ENCODE assay signal across 15 cellular contexts in genomic region chr5:164336906-164337305, GRCh38.
A peak's percentile ranks its signal among the peaks of the same experiment; 100 is the strongest.
DNase-seq lines count a peak whose midpoint lies in the region; ATAC-seq, FAIRE-seq and TF ChIP-seq lines count a peak whose summit lies in the region.
"Had no signal": no experiment of that assay in that cellular context is flagged by ENCODE, and none has a peak within 500 bp of the region (broad histone marks: within the 10 kb centered on the region; RNA-seq: fewer than 3 reads in every experiment).

No MANE protein-coding gene starts in this region.

- dilution Hi-C loops in IMR-90 (cut with HindIII; ENCODE audit: low sequenced_read_pairs, unreplicated experiment) = no loop called here

- FAIRE-seq in GM19239 (lab: Jason Lieb, UNC) = no peak

- H3K4me2 ChIP-seq in IMR-90 (ENCODE audit: low read depth, low read length) (no peak overlapping the region), skeletal muscle satellite cell (ENCODE audit: low read length) (peak overlapping the region; percentile 29)
- H3K4me2 ChIP-seq: BLaER1 treated with 17β-estradiol and CSF1 and Interleukin-3, amounts not matched to agents 10 nM and 100 nM had no signal

- no peak overlapping the region for H2AK9ac ChIP-seq in IMR-90 (replicated peaks; ENCODE audit: low read depth, low read length, poor library complexity)

- no peaks in the 10 kb centered on the region for H3K36me3 ChIP-seq in IMR-90 (ENCODE audit: control insufficient read depth, insufficient read depth, low read length)
- no peaks in the 10 kb centered on the region for H3K36me3 ChIP-seq in skeletal muscle satellite cell (ENCODE audit: insufficient read depth, low read length)
- H3K36me3 ChIP-seq: BLaER1 treated with 17β-estradiol and CSF1 and Interleukin-3, amounts not matched to agents 10 nM and 100 nM had no signal

- no peaks in the 10 kb centered on the region for H3K9me1 ChIP-seq in IMR-90 (ENCODE audit: insufficient read depth, low read length)

- H3K4me3 ChIP-seq in IMR-90 (ENCODE audit: insufficient read depth, low read depth, low read length) = no peak overlapping the region
- no peak overlapping the region for H3K4me3 ChIP-seq in astrocyte of the spinal cord (ENCODE audit: low read depth, low read length)
- no peak overlapping the region for H3K4me3 ChIP-seq in skeletal muscle satellite cell (ENCODE audit: low read length)
- H3K4me3 ChIP-seq: BLaER1 treated with 17β-estradiol and CSF1 and Interleukin-3, amounts not matched to agents 10 nM and 100 nM had no signal

- no peaks in the 10 kb centered on the region for H4K20me1 ChIP-seq in IMR-90 (ENCODE audit: insufficient read depth, low read length)
- H4K20me1 ChIP-seq: BLaER1 treated with 17β-estradiol and CSF1 and Interleukin-3, amounts not matched to agents 10 nM and 100 nM had no signal

- H3K27ac ChIP-seq in IMR-90 (ENCODE audit: insufficient read depth, low read length) = no peak overlapping the region
- H3K27ac ChIP-seq: BLaER1 treated with 17β-estradiol and CSF1 and Interleukin-3, amounts not matched to agents 10 nM and 100 nM had no signal

- no peak overlapping the region for H4K5ac ChIP-seq in IMR-90 (ENCODE audit: low read depth, low read length)

- BruUV-seq in IMR-90 (replicated peaks; lab: Mats Ljungman, UMichigan) = no TSS peak

- ATAC-seq in IMR-90 (ENCODE audit: low read depth) (peak; percentile 72), HG03045 (IDR thresholded peaks at IDR 0.05; ENCODE audit: unreplicated experiment) (no peak), GM19324 (IDR thresholded peaks at IDR 0.05; ENCODE audit: low FRiP score, unreplicated experiment) (no peak)
- ATAC-seq: activated CD4-positive, alpha-beta T cell treated with anti-CD3 and anti-CD28 coated beads for 36 hours; esophagus mucosa had no signal

- TF ChIP-seq CTCF in IMR-90 (conservative IDR thresholded peaks at IDR 0.05; ENCODE audit: low read depth, low read length) (no peak), astrocyte of the spinal cord (IDR thresholded peaks at IDR 0.05; ENCODE audit: low read depth, low read length) (no peak)

- H3K9me3 ChIP-seq in IMR-90 (ENCODE audit: control insufficient read depth, insufficient read depth, low read length) = no peaks in the 10 kb centered on the region
- H3K9me3 ChIP-seq in skeletal muscle satellite cell (replicated peaks; ENCODE audit: low read length) = no peaks in the 10 kb centered on the region
- H3K9me3 ChIP-seq: BLaER1 treated with 17β-estradiol and CSF1 and Interleukin-3, amounts not matched to agents 10 nM and 100 nM had no signal

- no peak overlapping the region for H3K4ac ChIP-seq in IMR-90 (ENCODE audit: low read depth, low read length)

- in situ Hi-C loops in IMR-90 (cut with MboI; ENCODE audit: low sequenced_read_pairs) = no loop called here
- in situ Hi-C loops in astrocyte of the spinal cord (cut with HindIII; ENCODE audit: low sequenced_read_pairs) = no loop called here

- TF ChIP-seq RAD21 in IMR-90 (IDR thresholded peaks at IDR 0.05; ENCODE audit: low read length) = no peak

- POLR2A ChIA-PET in IMR-90 (lab: Charles Lee; ENCODE audit: unreplicated experiment) = no interaction called here

- peak overlapping the region; percentile 26 for H2BK5ac ChIP-seq in IMR-90 (ENCODE audit: low read depth, low read length, poor library complexity, severe bottlenecking)

- no peak overlapping the region for H2BK20ac ChIP-seq in IMR-90 (ENCODE audit: low read depth, low read length)

- peak; percentile 54 for DNase-seq in IMR-90
- peak; percentile 69 for DNase-seq in astrocyte of the spinal cord (ENCODE audit: low read depth, low spot score)
- peak; percentile 69 for DNase-seq in fibroblast of the conjunctiva (ENCODE audit: low read depth)
- DNase-seq in GM19239 (ENCODE audit: insufficient read length, low spot score) = no peak
- DNase-seq: activated CD4-positive, alpha-beta T cell treated with anti-CD3 and anti-CD28 coated beads for 36 hours; activated gamma-delta T cell treated with Interleukin-2 at 50 U/mL for 16 hours; aorta; NCI-H187 treated with DMSO at 0.1 percent for 48 hours; NCI-H524; SIG-M5 had no signal

- H3K56ac ChIP-seq in IMR-90 (ENCODE audit: extremely low read depth, insufficient read depth, low read length) = no peak overlapping the region

- H3K14ac ChIP-seq in IMR-90 (replicated peaks; ENCODE audit: low read depth, low read length) = no peak overlapping the region

- H3K79me1 ChIP-seq in IMR-90 (ENCODE audit: low read depth in 1 of 2, low read length in 2 of 2) = no peaks in the 10 kb centered on the region

- H3K27me3 ChIP-seq in IMR-90 (ENCODE audit: control insufficient read depth, insufficient read depth, low read length) = no peaks in the 10 kb centered on the region
- H3K27me3 ChIP-seq in skeletal muscle satellite cell (ENCODE audit: control insufficient read depth, insufficient read depth, low read length) = no peaks in the 10 kb centered on the region
- H3K27me3 ChIP-seq: BLaER1 treated with 17β-estradiol and CSF1 and Interleukin-3, amounts not matched to agents 10 nM and 100 nM had no signal

- H2AK5ac ChIP-seq in IMR-90 (ENCODE audit: low read depth, low read length) = no peak overlapping the region

- H3K18ac ChIP-seq in IMR-90 (ENCODE audit: low read depth, low read length) = peak overlapping the region; percentile 35; the same call in 1 of the 2 replicates

- H3K4me1 ChIP-seq in IMR-90 (ENCODE audit: control insufficient read depth, insufficient read depth, low read length) (peaks cover 4% of the 10 kb centered on the region), skeletal muscle satellite cell (ENCODE audit: control insufficient read depth, insufficient read depth, low read length) (peaks cover 25% of the 10 kb centered on the region)
- H3K4me1 ChIP-seq: BLaER1 treated with 17β-estradiol and CSF1 and Interleukin-3, amounts not matched to agents 10 nM and 100 nM had no signal

- H2BK15ac ChIP-seq in IMR-90 (ENCODE audit: low read depth, low read length) = no peak overlapping the region

- no peak overlapping the region for H3K9ac ChIP-seq in IMR-90 (ENCODE audit: low read depth, low read length)
- H3K9ac ChIP-seq in skeletal muscle satellite cell (ENCODE audit: low read depth, low read length) = no peak overlapping the region
- H3K9ac ChIP-seq: BLaER1 treated with 17β-estradiol and CSF1 and Interleukin-3, amounts not matched to agents 10 nM and 100 nM had no signal

- 0% methylated on average over 1 of the region's 2 CpGs; no CpG with 5 or more reads in 1 of the 2 experiments for WGBS in IMR-90 (ENCODE audit: extremely low coverage in 2 of 2, insufficient read length in 1 of 2), 2 experiments

- CTCF ChIA-PET in IMR-90 (lab: Yijun Ruan, JAX) = no interaction called here

- H4K8ac ChIP-seq in IMR-90 (ENCODE audit: low read depth in 2 of 2, low read length in 2 of 2) = no peak overlapping the region

- peak overlapping the region; percentile 52; the same call in 1 of the 2 replicates for H2BK120ac ChIP-seq in IMR-90 (ENCODE audit: low read depth, low read length)

- TF ChIP-seq POLR2A in IMR-90 (IDR thresholded peaks at IDR 0.05; ENCODE audit: low read depth, low read length) = no peak

- intact Hi-C loops in IMR-90 (cut with micrococcal nuclease) = no loop called here

- H3K23ac ChIP-seq in IMR-90 (ENCODE audit: low read depth, low read length) = no peak overlapping the region

- H4K91ac ChIP-seq in IMR-90 (ENCODE audit: insufficient read depth, low read depth, low read length) = no peak overlapping the region

- no peak overlapping the region for H2AFZ ChIP-seq in IMR-90 (replicated peaks; ENCODE audit: low read length, poor library complexity)

TF ChIP-seq in IMR-90, 13 proteins besides CTCF, POLR2A, EP300 and RAD21:
- TF ChIP-seq FOS (IDR thresholded peaks at IDR 0.05; ENCODE audit: low read depth, low read length) (no peak), ELK1 (IDR thresholded peaks at IDR 0.05; ENCODE audit: borderline replicate concordance, low read depth, low read length) (no peak), RFX5 (IDR thresholded peaks at IDR 0.05; ENCODE audit: low read depth, low read length) (no peak), BHLHE40 (IDR thresholded peaks at IDR 0.05; ENCODE audit: low read depth, low read length) (no peak), CEBPB (IDR thresholded peaks at IDR 0.05; ENCODE audit: low read depth, low read length) (no peak), MAZ (IDR thresholded peaks at IDR 0.05; ENCODE audit: borderline replicate concordance, low read depth, low read length) (no peak), MXI1 (IDR thresholded peaks at IDR 0.05; ENCODE audit: borderline replicate concordance, low read depth, low read length) (no peak), USF2 (IDR thresholded peaks at IDR 0.05; ENCODE audit: low read depth, low read length) (no peak), NFE2L2 (IDR thresholded peaks at IDR 0.05; ENCODE audit: low read depth, low read length) (no peak), CHD1 (IDR thresholded peaks at IDR 0.05; ENCODE audit: low read depth, low read length) (no peak), MAFK (IDR thresholded peaks at IDR 0.05; ENCODE audit: low read depth, low read length) (no peak), RCOR1 (IDR thresholded peaks at IDR 0.05; ENCODE audit: insufficient replicate concordance, low read length) (no peak)
